Comparison of ENCODE assay signal across 9 cellular contexts in the genomic region with DNA sequence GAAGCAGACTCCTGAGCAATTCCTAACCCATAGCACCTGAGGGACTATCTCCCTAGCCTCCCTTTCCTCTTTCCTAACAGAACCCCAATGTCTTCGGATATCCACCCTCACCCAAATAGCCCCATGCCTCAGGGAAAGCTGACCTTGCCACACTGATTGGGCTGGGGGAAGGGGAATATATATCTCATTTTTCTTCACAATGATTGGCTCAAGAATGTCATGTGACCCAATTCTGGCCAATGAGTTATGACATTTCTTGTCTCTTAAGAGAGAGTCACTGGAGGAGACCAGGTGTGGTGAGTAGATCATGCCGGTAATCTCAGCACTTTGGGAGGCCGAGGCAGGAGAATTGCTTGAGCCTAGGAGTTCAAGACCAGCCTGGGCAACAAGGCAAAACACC.
"Had no signal": no experiment of that assay in that cellular context is flagged by ENCODE, and none has a peak within 500 bp of the region (broad histone marks: within the 10 kb centered on the region; RNA-seq: fewer than 3 reads in every experiment).

No MANE protein-coding gene starts in this region.

- H3K27ac Mint-ChIP-seq: HFFc6, IgD-negative memory B cell had no signal

- ATAC-seq: HCT116, HepG2 had no signal

- H3K9me3 ChIP-seq: HAP-1 had no signal

- H3K27ac ChIP-seq: GM23248, HL-60 had no signal

- H3K4me3 ChIP-seq: GM23248, HAP-1 had no signal

- H3K9me3 Mint-ChIP-seq: HFFc6, IgD-negative memory B cell had no signal

- DNase-seq: GM23248, GOT3, H7, HFFc6 had no signal

- H3K36me3 ChIP-seq: HAP-1 had no signal

- H3K4me3 Mint-ChIP-seq: HFFc6, IgD-negative memory B cell had no signal

- H3K9ac ChIP-seq: GM23248 had no signal
